ENCODE assay signal across 27 cellular contexts in genomic region chr5:120516799-120517198, GRCh38. TPM values are rescaled to one million over a fixed set of nuclear protein-coding genes. Genes with fewer than 3 reads are reported as not detected.
DNase-seq lines count a peak whose midpoint lies in the region; ATAC-seq and TF ChIP-seq lines count a peak whose summit lies in the region.
"Had no signal": no experiment of that assay in that cellular context is flagged by ENCODE, and none has a peak within 500 bp of the region (broad histone marks: within the 10 kb centered on the region; RNA-seq: fewer than 3 reads in every experiment).

No MANE protein-coding gene starts in this region.

- H3K9me3 Mint-ChIP-seq in HFFc6, result no peaks in the 10 kb centered on the region
- H3K9me3 Mint-ChIP-seq in CD4-positive, alpha-beta memory T cell, result peaks cover 0 to 10% (median 3%) of the 10 kb centered on the region in 8 donors
- peaks cover 11% of the 10 kb centered on the region for H3K9me3 Mint-ChIP-seq in activated CD4-positive, alpha-beta memory T cell treated with anti-CD3 and anti-CD28 coated beads, Interleukin-2, amount 10 ng/mL, durations not matched to agents 7 days and 5 days
- H3K9me3 Mint-ChIP-seq: activated CD4-positive, alpha-beta memory T cell treated with anti-CD3 and anti-CD28 coated beads for 36 hours; memory B cell; stimulated activated naive CD8-positive, alpha-beta T cell treated with anti-CD3 and anti-CD28 coated beads, Interleukin-15, Interleukin-2, amounts not matched to agents 100 ng/mL and 50 ng/mL, for 24 hours; type B pancreatic cell had no signal

- H3K9me3 ChIP-seq in A673 (ENCODE audit: low read depth, low read length, poor library complexity, severe bottlenecking), result no peaks in the 10 kb centered on the region
- H3K9me3 ChIP-seq in CD4-positive, alpha-beta memory T cell (ENCODE audit: control insufficient read depth in 1 of 2, low read length in 2 of 2), result no peaks in the 10 kb centered on the region
- H3K9me3 ChIP-seq: gastrocnemius medialis, sigmoid colon, SJCRH30 had no signal

- peaks cover 1% of the 10 kb centered on the region; the same call in 1 of the 2 replicates for H3K27me3 Mint-ChIP-seq in HFFc6 (ENCODE audit: insufficient read depth)
- no peaks in the 10 kb centered on the region for H3K27me3 Mint-ChIP-seq in CD4-positive, alpha-beta memory T cell
- H3K27me3 Mint-ChIP-seq in activated CD4-positive, alpha-beta memory T cell treated with anti-CD3 and anti-CD28 coated beads, Interleukin-2, amount 10 ng/mL, durations not matched to agents 7 days and 5 days, result no peaks in the 10 kb centered on the region
- H3K27me3 Mint-ChIP-seq: activated CD4-positive, alpha-beta memory T cell treated with anti-CD3 and anti-CD28 coated beads for 36 hours; stimulated activated naive CD8-positive, alpha-beta T cell treated with anti-CD3 and anti-CD28 coated beads, Interleukin-15, Interleukin-2, amounts not matched to agents 100 ng/mL and 50 ng/mL, for 24 hours; type B pancreatic cell had no signal

- DNase-seq in A673 (ENCODE audit: low spot score) (peak; percentile 2), HFFc6 (peak; percentile 26), astrocyte of the spinal cord (ENCODE audit: low read depth, low spot score) (peak; percentile 84), fibroblast of the aortic adventitia (ENCODE audit: low read depth) (peak; percentile 76), SW 1271 (lab: John Stamatoyannopoulos, UW) (no peak)
- no peak for DNase-seq in CD4-positive, alpha-beta memory T cell
- DNase-seq in activated CD4-positive, alpha-beta memory T cell treated with anti-CD3 and anti-CD28 coated beads, Interleukin-2, amount 10 ng/mL, durations not matched to agents 7 days and 5 days, result no peak
- DNase-seq: activated CD4-positive, alpha-beta memory T cell treated with anti-CD3 and anti-CD28 coated beads for 36 hours; activated naive CD4-positive, alpha-beta T cell treated with Interleukin-2 at 50 U/mL for 16 hours; cortex of kidney; gastrocnemius medialis; GOT3; kidney glomerular epithelial cell; natural killer cell; NCI-H1694 treated with DMSO at 0.1 percent for 48 hours; NCI-H2227 treated with DMSO at 0.1 percent for 48 hours; PC-9; sigmoid colon; SJCRH30; stimulated activated CD4-positive, alpha-beta T cell treated with anti-CD3 and anti-CD28 coated beads, Interleukin-2, amount 100 ng/mL, for 24 hours had no signal

- peaks cover 20% of the 10 kb centered on the region for H3K36me3 Mint-ChIP-seq in HFFc6 (ENCODE audit: low read depth)
- no peaks in the 10 kb centered on the region for H3K36me3 Mint-ChIP-seq in CD4-positive, alpha-beta memory T cell
- no peaks in the 10 kb centered on the region for H3K36me3 Mint-ChIP-seq in activated CD4-positive, alpha-beta memory T cell treated with anti-CD3 and anti-CD28 coated beads, Interleukin-2, amount 10 ng/mL, durations not matched to agents 7 days and 5 days (ENCODE audit: low read depth)
- H3K36me3 Mint-ChIP-seq: activated CD4-positive, alpha-beta memory T cell treated with anti-CD3 and anti-CD28 coated beads for 36 hours; CD14-positive monocyte; memory B cell; natural killer cell; type B pancreatic cell had no signal

- BruUV-seq in A673 (replicated peaks; lab: Mats Ljungman, UMichigan), result no TSS peak

- no peak for ATAC-seq in HG02840 (IDR thresholded peaks at IDR 0.05; ENCODE audit: low FRiP score, unreplicated experiment)
- ATAC-seq: gastrocnemius medialis, HepG2, natural killer cell had no signal

- in situ Hi-C loops in astrocyte of the spinal cord (cut with HindIII; ENCODE audit: low sequenced_read_pairs), result no loop called here

- peaks cover 52% of the 10 kb centered on the region for H3K4me1 Mint-ChIP-seq in HFFc6 (ENCODE audit: low read depth)
- H3K4me1 Mint-ChIP-seq in CD4-positive, alpha-beta memory T cell, result no peaks in the 10 kb centered on the region
- no peaks in the 10 kb centered on the region for H3K4me1 Mint-ChIP-seq in activated CD4-positive, alpha-beta memory T cell treated with anti-CD3 and anti-CD28 coated beads, Interleukin-2, amount 10 ng/mL, durations not matched to agents 7 days and 5 days
- H3K4me1 Mint-ChIP-seq: CD14-positive monocyte, memory B cell, natural killer cell had no signal

- no peak overlapping the region for H3K4me3 Mint-ChIP-seq in HFFc6
- H3K4me3 Mint-ChIP-seq in CD4-positive, alpha-beta memory T cell, result no peak overlapping the region
- no peak overlapping the region for H3K4me3 Mint-ChIP-seq in activated CD4-positive, alpha-beta memory T cell treated with anti-CD3 and anti-CD28 coated beads, Interleukin-2, amount 10 ng/mL, durations not matched to agents 7 days and 5 days
- H3K4me3 Mint-ChIP-seq: activated CD4-positive, alpha-beta memory T cell treated with anti-CD3 and anti-CD28 coated beads for 36 hours; CD14-positive monocyte; memory B cell; natural killer cell; stimulated activated naive CD8-positive, alpha-beta T cell treated with anti-CD3 and anti-CD28 coated beads, Interleukin-15, Interleukin-2, amounts not matched to agents 100 ng/mL and 50 ng/mL, for 24 hours; type B pancreatic cell had no signal

- no peaks in the 10 kb centered on the region for H3K27me3 ChIP-seq in A673 (replicated peaks; ENCODE audit: insufficient read depth, low read depth, low read length, poor library complexity)
- H3K27me3 ChIP-seq in CD4-positive, alpha-beta memory T cell (ENCODE audit: insufficient read depth, low read length), result no peaks in the 10 kb centered on the region
- H3K27me3 ChIP-seq: gastrocnemius medialis, sigmoid colon, SJCRH30 had no signal

- POLR2A ChIA-PET in A673 (lab: Charles Lee; ENCODE audit: low non-redundant PET), result no interaction called here
- POLR2A ChIA-PET in CD4-positive, alpha-beta memory T cell (lab: Charles Lee; ENCODE audit: partially characterized antibody), result no interaction called here
- POLR2A ChIA-PET in activated CD4-positive, alpha-beta memory T cell treated with anti-CD3 and anti-CD28 coated beads, Interleukin-2, amount 10 ng/mL, durations not matched to agents 7 days and 5 days (lab: Charles Lee), result no interaction called here

- intact Hi-C loops in A673 (cut with micrococcal nuclease; ENCODE audit: unreplicated experiment), result no loop called here
- intact Hi-C loops in CD4-positive, alpha-beta memory T cell (cut with micrococcal nuclease), result no loop called here

- no peak overlapping the region for H3K27ac ChIP-seq in A673 (ENCODE audit: low read depth, low read length, poor library complexity, severe bottlenecking)
- no peak overlapping the region for H3K27ac ChIP-seq in CD4-positive, alpha-beta memory T cell (ENCODE audit: low read depth, low read length)
- H3K27ac ChIP-seq: gastrocnemius medialis, PC-9, sigmoid colon, SJCRH30 had no signal

- H3K4me1 ChIP-seq in A673 (ENCODE audit: insufficient read depth, low read length, poor library complexity, severe bottlenecking), result no peaks in the 10 kb centered on the region
- H3K4me1 ChIP-seq in CD4-positive, alpha-beta memory T cell (ENCODE audit: insufficient read depth, low read length), result no peaks in the 10 kb centered on the region
- H3K4me1 ChIP-seq: sigmoid colon, SJCRH30 had no signal

- H3K4me3 ChIP-seq in A673 (ENCODE audit: low read depth, low read length, poor library complexity, severe bottlenecking) (no peak overlapping the region), astrocyte of the spinal cord (ENCODE audit: low read depth, low read length) (no peak overlapping the region), fibroblast of the aortic adventitia (ENCODE audit: low read depth, low read length) (no peak overlapping the region)
- no peak overlapping the region for H3K4me3 ChIP-seq in CD4-positive, alpha-beta memory T cell (ENCODE audit: low read length in 2 of 2)
- H3K4me3 ChIP-seq: gastrocnemius medialis, PC-9, sigmoid colon, SJCRH30 had no signal

- CTCF ChIA-PET in A673 (lab: Charles Lee), result no interaction called here
- CTCF ChIA-PET in CD4-positive, alpha-beta memory T cell (lab: Charles Lee; ENCODE audit: partially characterized antibody), result no interaction called here
- CTCF ChIA-PET in activated CD4-positive, alpha-beta memory T cell treated with anti-CD3 and anti-CD28 coated beads, Interleukin-2, amount 10 ng/mL, durations not matched to agents 7 days and 5 days (lab: Charles Lee), result no interaction called here

- no peaks in the 10 kb centered on the region for H3K36me3 ChIP-seq in A673 (ENCODE audit: insufficient read depth, low read length, poor library complexity, severe bottlenecking)
- H3K36me3 ChIP-seq in CD4-positive, alpha-beta memory T cell (ENCODE audit: insufficient read depth, low read length), result no peaks in the 10 kb centered on the region
- H3K36me3 ChIP-seq: gastrocnemius medialis, sigmoid colon, SJCRH30 had no signal

- TF ChIP-seq CTCF in A673 (conservative IDR thresholded peaks at IDR 0.05; ENCODE audit: low read depth, low read length) (no peak), HFFc6 (IDR thresholded peaks at IDR 0.05) (no peak), astrocyte of the spinal cord (IDR thresholded peaks at IDR 0.05; ENCODE audit: low read depth, low read length) (no peak), fibroblast of the aortic adventitia (IDR thresholded peaks at IDR 0.05; ENCODE audit: insufficient read depth, low read length) (no peak)

- H3K27ac Mint-ChIP-seq in HFFc6, result peak overlapping the region; percentile 18; the same call in 1 of the 2 replicates
- H3K27ac Mint-ChIP-seq in CD4-positive, alpha-beta memory T cell, result no peak overlapping the region
- H3K27ac Mint-ChIP-seq in activated CD4-positive, alpha-beta memory T cell treated with anti-CD3 and anti-CD28 coated beads, Interleukin-2, amount 10 ng/mL, durations not matched to agents 7 days and 5 days, result no peak overlapping the region
- H3K27ac Mint-ChIP-seq: activated CD4-positive, alpha-beta memory T cell treated with anti-CD3 and anti-CD28 coated beads for 36 hours; CD14-positive monocyte; memory B cell; natural killer cell; stimulated activated naive CD8-positive, alpha-beta T cell treated with anti-CD3 and anti-CD28 coated beads, Interleukin-15, Interleukin-2, amounts not matched to agents 100 ng/mL and 50 ng/mL, for 24 hours; type B pancreatic cell had no signal

RNA-seq across cellular contexts. Expression of gene PRR16, which starts 52.7 kb away (rescaled TPM):
- total RNA-seq in A673 (2021), result not detected in 2 replicates
- 10 to 100 TPM; 53.5 to 74.0 (median 61.2) TPM for total RNA-seq in HFFc6 (2021; fragmentation: NEBNext Ultra II Directional; extraction: Animal tissue kit (Norgen Biotek cat#: 25700))
- 4.4 and 22.1 TPM in 2 replicates for total RNA-seq in fibroblast of the aortic adventitia (ENCODE audit: low replicate concordance)
- not detected for total RNA-seq in CD4-positive, alpha-beta memory T cell
- polyA plus RNA-seq in CD4-positive, alpha-beta memory T cell, result not detected
- not detected for total RNA-seq in activated CD4-positive, alpha-beta memory T cell treated with anti-CD3 and anti-CD28 coated beads, Interleukin-2, amount 10 ng/mL, durations not matched to agents 7 days and 5 days
- total RNA-seq: activated CD4-positive, alpha-beta memory T cell treated with anti-CD3 and anti-CD28 coated beads for 36 hours; HepG2; natural killer cell; T-helper 2 cell treated with Interferon-gamma antibody and Interleukin-4, amounts not matched to agents 100 ng/mL and 5 ng/mL, for 36 hours had no signal
- polyA plus RNA-seq: HepG2 had no signal

Comparison
In these comparisons a context has a peak if more than half of its experiments do, and no peak if none do; other contexts are left out.
1. DNase-seq: peak in A673 (single experiment), HFFc6 (single experiment), astrocyte of the spinal cord (single experiment) and fibroblast of the aortic adventitia (single experiment); none in CD4-positive, alpha-beta memory T cell (0 of 5), SW 1271 (0 of 2) and activated CD4-positive, alpha-beta memory T cell treated with anti-CD3 and anti-CD28 coated beads, Interleukin-2, amount 10 ng/mL, durations not matched to agents 7 days and 5 days (single experiment).